Comparison of ENCODE assay signal across 8 cellular contexts in the genomic region with DNA sequence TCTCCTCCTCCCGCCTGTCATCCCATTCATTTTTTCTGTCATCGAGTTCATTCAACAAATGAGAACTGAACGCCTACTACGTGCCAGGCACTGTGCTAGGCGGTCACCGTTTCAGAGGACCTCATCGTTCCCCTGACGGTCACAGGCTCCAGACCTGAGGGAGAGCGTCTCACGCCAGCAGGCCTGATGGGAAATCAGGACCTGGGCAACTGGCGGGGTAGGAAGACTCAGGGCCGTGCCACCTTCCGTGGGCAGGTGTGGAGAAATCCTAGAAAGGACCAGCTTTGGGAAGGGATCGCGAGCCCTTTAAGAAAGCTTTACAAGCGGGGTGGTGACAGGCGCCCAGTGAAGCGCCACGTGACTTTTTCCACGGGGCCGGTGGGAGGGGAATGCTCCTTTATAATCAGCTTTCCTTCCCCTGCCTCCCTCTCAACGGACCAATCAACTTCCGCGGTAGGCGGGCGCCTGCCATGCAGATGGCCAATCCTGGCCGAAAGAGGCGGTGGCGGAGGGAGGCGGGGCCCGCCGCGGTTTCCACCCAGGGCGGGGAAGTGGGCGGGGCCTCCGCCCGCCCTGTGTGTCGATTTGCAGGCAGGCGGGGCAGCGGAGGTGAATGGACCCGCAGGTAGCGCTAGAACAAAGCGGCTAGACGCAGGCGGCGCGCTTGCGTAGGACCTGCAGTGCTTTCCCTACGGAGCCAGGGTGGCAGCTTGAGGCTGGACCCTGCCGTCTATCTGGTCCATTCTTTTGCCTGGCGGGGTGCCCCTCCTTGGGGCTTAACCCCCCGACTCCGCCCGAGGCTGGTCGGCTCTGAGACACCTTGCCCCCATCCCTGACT. TPM values are rescaled to one million over a fixed set of nuclear protein-coding genes. Genes with fewer than 3 reads are reported as not detected.
DNase-seq lines count a peak whose midpoint lies in the region; ATAC-seq, FAIRE-seq and TF ChIP-seq lines count a peak whose summit lies in the region.

No MANE protein-coding gene starts in this region.

- peaks cover 2% of the 10 kb centered on the region for H3K36me3 Mint-ChIP-seq in activated B cell treated with CpG ODN at 0.5 μM for 24 hours (ENCODE audit: low read depth)

- peak overlapping the region; percentile 93 for H3K27ac ChIP-seq in caudate nucleus (ENCODE audit: low read depth, low read length)
- peak overlapping the region; percentile 79 to 81 for H3K27ac ChIP-seq in small intestine (ENCODE audit: low read depth in 1 of 2, low read length in 1 of 2)

- CTCF ChIA-PET in activated B cell treated with CpG ODN at 0.5 μM for 24 hours (lab: Charles Lee): interaction anchor here (0.9 to 2.2 kb wide), 6 partner anchors 21 to 115 kb away, joined by 3 to 24 read pairs (median 4); partner anchors contain the start of genes PARP3, RPL29 and RRP9

- H3K9me3 Mint-ChIP-seq in activated B cell treated with CpG ODN at 0.5 μM for 24 hours: no peaks in the 10 kb centered on the region

- no peaks in the 10 kb centered on the region for H3K4me1 ChIP-seq in small intestine (ENCODE audit: control insufficient read depth in 2 of 2, insufficient read depth in 1 of 2, low read depth in 1 of 2, low read length in 1 of 2)

- H3K27me3 ChIP-seq in small intestine (ENCODE audit: control insufficient read depth in 2 of 2, insufficient read depth in 2 of 2, low read length in 2 of 2): no peaks in the 10 kb centered on the region

- intact Hi-C loops in activated B cell treated with CpG ODN at 0.5 μM for 24 hours (cut with micrococcal nuclease): loop anchor here (1.0 to 10.0 kb wide), 14 partner anchors 56 to 1702 kb away; partner anchors contain the start of genes ABHD14A, ABHD14B, ACY1 and ALAS1

- DNase-seq in AG09309 (ENCODE audit: low read depth) (peak; percentile 93), NCI-H226 (peak; percentile 97), activated B cell treated with CpG ODN at 0.5 μM for 24 hours (peak; percentile 92), caudate nucleus (lab: John Stamatoyannopoulos, UW) (peak; percentile 83 to 100 (median 99)), iPS-NIHi7 (ENCODE audit: extremely low spot score) (peak; percentile 99), small intestine (peak; percentile 100)

- H3K4me3 Mint-ChIP-seq in activated B cell treated with CpG ODN at 0.5 μM for 24 hours: peak overlapping the region; percentile 88

- no peak for TF ChIP-seq CTCF in AG09309 (IDR thresholded peaks at IDR 0.05; ENCODE audit: control insufficient read depth, insufficient read depth, low read depth, low read length, missing control alignments)
- no peak for TF ChIP-seq CTCF in activated B cell treated with CpG ODN at 0.5 μM for 24 hours (IDR thresholded peaks at IDR 0.05)

- no peaks in the 10 kb centered on the region for H3K36me3 ChIP-seq in small intestine (ENCODE audit: control insufficient read depth in 2 of 2, insufficient read depth in 2 of 2, low read length in 2 of 2)

- ATAC-seq in GM19023 (IDR thresholded peaks at IDR 0.05; ENCODE audit: unreplicated experiment) (peak; percentile 82), HG03196 (IDR thresholded peaks at IDR 0.05; ENCODE audit: unreplicated experiment) (peak; percentile 65), activated B cell treated with CpG ODN at 0.5 μM for 24 hours (ENCODE audit: low read depth) (peak; percentile 85)

- H3K27me3 Mint-ChIP-seq in activated B cell treated with CpG ODN at 0.5 μM for 24 hours: no peaks in the 10 kb centered on the region

- peak overlapping the region; percentile 64 for H3K4me3 ChIP-seq in AG09309 (ENCODE audit: control insufficient read depth, low read depth, low read length)
- H3K4me3 ChIP-seq in small intestine (ENCODE audit: low read depth in 1 of 2, low read length in 2 of 2): peak overlapping the region in 1 of 2 donors; percentile 78

- 0 to 1% (median 1%) methylated on average over 43 to 55 of the region's 55 CpGs for WGBS in small intestine, 3 donors

- peak overlapping the region; percentile 88 for H3K27ac Mint-ChIP-seq in activated B cell treated with CpG ODN at 0.5 μM for 24 hours

- no peaks in the 10 kb centered on the region for H3K9me3 ChIP-seq in small intestine (ENCODE audit: control insufficient read depth, low read depth)

- POLR2A ChIA-PET in activated B cell treated with CpG ODN at 0.5 μM for 24 hours (lab: Charles Lee): interaction anchor here (0.5 to 2.7 kb wide), 15 partner anchors 21 to 1489 kb away, joined by 3 to 22 read pairs (median 4); partner anchors contain the start of genes ACY1, POC1A, RPL29 and TLR9

- peak; percentile 95 for FAIRE-seq in small intestine (lab: Jason Lieb, UNC)

- H3K4me1 Mint-ChIP-seq in activated B cell treated with CpG ODN at 0.5 μM for 24 hours: peaks cover 49% of the 10 kb centered on the region

RNA-seq across cellular contexts. Expression of gene DUSP7, which starts 0.8 kb away (rescaled TPM):
- 3.7 and 4.3 TPM in 2 replicates for total RNA-seq in activated B cell treated with CpG ODN at 0.5 μM for 24 hours
- 1 to 10 TPM; 1.6 to 7.1 (median 1.8) TPM for polyA plus RNA-seq in small intestine
